In genomic region chr6:104050455-104050854, GRCh38 we compare ENCODE assay signal across 21 cellular contexts.
"Had no signal": no experiment of that assay in that cellular context is flagged by ENCODE, and none has a peak within 500 bp of the region (broad histone marks: within the 10 kb centered on the region; RNA-seq: fewer than 3 reads in every experiment).

No MANE protein-coding gene starts in this region.

- H3K4me3 ChIP-seq: heart left ventricle, lung, mucosa of descending colon, spleen, tibial artery, upper lobe of left lung, uterus had no signal

- H3K9me3 ChIP-seq: mucosa of descending colon, neutrophil, spleen, tibial artery, upper lobe of left lung, uterus had no signal

- ATAC-seq: esophagus mucosa; heart left ventricle; left colon; left ventricle myocardium superior; mucosa of descending colon; naive thymus-derived CD8-positive, alpha-beta T cell; sciatic nerve; stimulated activated memory B cell treated with anti-CD40 and anti-IgM and Interleukin-4, amounts not matched to agents 10 μg/mL and 1 μg/mL and 100 μg/mL, for 72 hours had no signal

- DNase-seq: effector CD4-positive, alpha-beta T cell; endodermal cell; heart left ventricle; hippocampal formation; left colon; left ventricle myocardium superior; mucosa of descending colon; naive thymus-derived CD8-positive, alpha-beta T cell; spleen; stimulated activated CD4-positive, alpha-beta T cell treated with anti-CD3 and anti-CD28 coated beads, Interleukin-15, amount 100 ng/mL, for 24 hours; stimulated activated CD4-positive, alpha-beta T cell treated with anti-CD3 and anti-CD28 coated beads, Interleukin-1b, Interleukin-23, amount 100 ng/mL, for 48 hours; stimulated activated CD4-positive, alpha-beta T cell treated with anti-CD3 and anti-CD28 coated beads, Interleukin-4, amount 100 ng/mL, for 24 hours; tibial artery; upper lobe of left lung; uterus had no signal

- FAIRE-seq: frontal cortex had no signal

- H3K4me1 ChIP-seq: heart left ventricle, spleen, tibial artery, upper lobe of left lung, uterus had no signal

- H3K36me3 ChIP-seq: heart left ventricle, neutrophil, spleen, tibial artery, upper lobe of left lung, uterus had no signal

- H3K27ac ChIP-seq: heart left ventricle, neutrophil, spleen, tibial artery, upper lobe of left lung, uterus had no signal

- H3K27me3 ChIP-seq: heart left ventricle, neutrophil, spleen, tibial artery, upper lobe of left lung, uterus had no signal
